ENCODE assay signal across 8 cellular contexts in the genomic region with DNA sequence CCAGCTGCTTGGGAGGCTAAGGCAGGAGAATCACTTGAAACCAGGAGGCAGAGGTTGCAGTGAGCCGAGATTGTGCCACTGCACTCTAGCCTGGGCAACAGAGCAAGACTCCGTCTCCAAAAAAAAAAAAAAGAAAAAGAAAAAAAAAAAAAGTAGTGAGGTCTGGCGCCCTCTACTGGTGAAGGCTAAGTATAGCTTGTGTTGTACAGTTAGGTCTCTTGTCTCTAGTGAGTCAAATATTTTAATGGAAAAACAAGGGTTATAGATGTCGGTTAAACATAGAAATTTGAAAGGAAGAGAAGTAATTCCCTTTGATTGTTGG. TPM values are rescaled to one million over a fixed set of nuclear protein-coding genes. Genes with fewer than 3 reads are reported as not detected.
A peak's percentile ranks its signal among the peaks of the same experiment; 100 is the strongest.
DNase-seq lines count a peak whose midpoint lies in the region; ATAC-seq and TF ChIP-seq lines count a peak whose summit lies in the region.
"Not testable (repeated sequence)": the region's sequence is repeated elsewhere in the genome, so short reads cannot be mapped to it uniquely, and the experiment has no call there.

No MANE protein-coding gene starts in this region.

- H3K27me3 ChIP-seq in left ventricle myocardium inferior (ENCODE audit: low read depth); neuronal stem cell (ENCODE audit: control insufficient read depth in 3 of 3, insufficient read depth in 3 of 3, low read depth in 1 of 3, low read length in 3 of 3); upper lobe of right lung: not testable (repeated sequence)

- POLR2A ChIA-PET in activated CD4-positive, alpha-beta T cell treated with anti-CD3 and anti-CD28 coated beads, Interleukin-2, amount 10 ng/mL, durations not matched to agents 7 days and 5 days (lab: Charles Lee): not testable (repeated sequence)

- H3K14ac ChIP-seq in neuronal stem cell (ENCODE audit: low read length): not testable (repeated sequence)

- H2AFZ ChIP-seq in neuronal stem cell (ENCODE audit: low read length): not testable (repeated sequence)

- not testable (repeated sequence) for H3K36me3 Mint-ChIP-seq in activated CD4-positive, alpha-beta T cell treated with anti-CD3 and anti-CD28 coated beads, Interleukin-2, amount 10 ng/mL, durations not matched to agents 7 days and 5 days (ENCODE audit: low read depth)
- H3K36me3 Mint-ChIP-seq in central memory CD8-positive, alpha-beta T cell (ENCODE audit: insufficient read depth): peaks cover 11% of the 10 kb centered on the region

- H3K18ac ChIP-seq in neuronal stem cell (ENCODE audit: low read length): not testable (repeated sequence)

- not testable (repeated sequence) for ATAC-seq in central memory CD8-positive, alpha-beta T cell (replicated peaks; ENCODE audit: extremely low read depth, poor library complexity, severe bottlenecking)
- peak; percentile 72 for ATAC-seq in upper lobe of right lung

- H2AK5ac ChIP-seq in neuronal stem cell (ENCODE audit: low read depth, low read length): not testable (repeated sequence)

- intact Hi-C loops in left ventricle myocardium inferior (cut with micrococcal nuclease): loop anchor here (10.0 kb wide), 1 partner anchor 240 kb away; no protein-coding TSS in a partner anchor
- intact Hi-C loops in upper lobe of right lung (cut with DNase I): loop anchor here (10.0 kb wide), 1 partner anchor 240 kb away; no protein-coding TSS in a partner anchor

- H3K9me3 ChIP-seq in left ventricle myocardium inferior (replicated peaks); neuronal stem cell (replicated peaks in 1 of 2; ENCODE audit: control insufficient read depth in 2 of 2, insufficient read depth in 1 of 2, low read depth in 1 of 2, low read length in 2 of 2); upper lobe of right lung: not testable (repeated sequence)

- H3K36me3 ChIP-seq in left ventricle myocardium inferior; neuronal stem cell (replicated peaks in 1 of 2; ENCODE audit: control insufficient read depth in 2 of 2, insufficient read depth in 2 of 2, low read length in 2 of 2); upper lobe of right lung: not testable (repeated sequence)

- H3K27ac Mint-ChIP-seq in activated CD4-positive, alpha-beta T cell treated with anti-CD3 and anti-CD28 coated beads, Interleukin-2, amount 10 ng/mL, durations not matched to agents 7 days and 5 days: peak overlapping the region; percentile 74
- H3K27ac Mint-ChIP-seq in central memory CD8-positive, alpha-beta T cell (ENCODE audit: low read depth): peak overlapping the region; percentile 68

- H3K9me3 Mint-ChIP-seq in activated CD4-positive, alpha-beta T cell treated with anti-CD3 and anti-CD28 coated beads, Interleukin-2, amount 10 ng/mL, durations not matched to agents 7 days and 5 days; central memory CD8-positive, alpha-beta T cell: not testable (repeated sequence)

- H4K8ac ChIP-seq in neuronal stem cell (ENCODE audit: low read depth, low read length): not testable (repeated sequence)

- H3K4me3 ChIP-seq in left ventricle myocardium inferior; neuronal stem cell (ENCODE audit: low read length in 2 of 2); upper lobe of right lung: not testable (repeated sequence)

- H3K4me1 ChIP-seq in left ventricle myocardium inferior: peaks cover 76% of the 10 kb centered on the region
- H3K4me1 ChIP-seq in neuronal stem cell (ENCODE audit: control insufficient read depth in 2 of 2, insufficient read depth in 1 of 2, low read depth in 1 of 2, low read length in 2 of 2): not testable (repeated sequence)
- peaks cover 35% of the 10 kb centered on the region for H3K4me1 ChIP-seq in upper lobe of right lung

- not testable (repeated sequence) for H3K9ac ChIP-seq in neuronal stem cell (ENCODE audit: low read depth, low read length, poor library complexity)

- not testable (repeated sequence) for H3K23ac ChIP-seq in neuronal stem cell (ENCODE audit: low read depth, low read length, poor library complexity)

- H3K4ac ChIP-seq in neuronal stem cell (ENCODE audit: low read length): not testable (repeated sequence)

- H2BK120ac ChIP-seq in neuronal stem cell (ENCODE audit: low read depth, low read length): not testable (repeated sequence)

- peak; percentile 37 for DNase-seq in EH (ENCODE audit: low read depth)
- peak; percentile 27 to 33 for DNase-seq in Kasumi-1 (lab: John Stamatoyannopoulos, UW)
- peak; percentile 25 for DNase-seq in NOMO-1 treated with DMSO at 0.1 percent for 48 hours (lab: John Stamatoyannopoulos, UW; ENCODE audit: unreplicated experiment)
- DNase-seq in activated CD4-positive, alpha-beta T cell treated with anti-CD3 and anti-CD28 coated beads, Interleukin-2, amount 10 ng/mL, durations not matched to agents 7 days and 5 days: peak; percentile 49
- peak in 1 of 2 donors; percentile 27 for DNase-seq in central memory CD8-positive, alpha-beta T cell (ENCODE audit: low spot score in 2 of 2)
- DNase-seq in left ventricle myocardium inferior, upper lobe of right lung: not testable (repeated sequence)
- DNase-seq in neuronal stem cell (ENCODE audit: low spot score): peak; percentile 21

- not testable (repeated sequence) for H2BK5ac ChIP-seq in neuronal stem cell (ENCODE audit: low read length)

- peaks cover 68% of the 10 kb centered on the region for H3K4me1 Mint-ChIP-seq in activated CD4-positive, alpha-beta T cell treated with anti-CD3 and anti-CD28 coated beads, Interleukin-2, amount 10 ng/mL, durations not matched to agents 7 days and 5 days
- peaks cover 56% of the 10 kb centered on the region for H3K4me1 Mint-ChIP-seq in central memory CD8-positive, alpha-beta T cell

- CTCF ChIA-PET in activated CD4-positive, alpha-beta T cell treated with anti-CD3 and anti-CD28 coated beads, Interleukin-2, amount 10 ng/mL, durations not matched to agents 7 days and 5 days (lab: Charles Lee): interaction anchor here (0.6 to 1.9 kb wide), 18 partner anchors 8 to 1112 kb away, joined by 3 to 11 read pairs (median 4); a partner anchor contains a TSS

- not testable (repeated sequence) for H4K91ac ChIP-seq in neuronal stem cell (ENCODE audit: low read depth, low read length, poor library complexity)

- TF ChIP-seq CTCF in left ventricle myocardium inferior (IDR thresholded peaks at IDR 0.05; ENCODE audit: borderline replicate concordance): peak; percentile 72
- peak; percentile 62 for TF ChIP-seq CTCF in upper lobe of right lung (IDR thresholded peaks at IDR 0.05)

- H2BK15ac ChIP-seq in neuronal stem cell (ENCODE audit: low read length): not testable (repeated sequence)

- H3K4me2 ChIP-seq in neuronal stem cell (ENCODE audit: insufficient read depth, low read length, poor library complexity, severe bottlenecking): not testable (repeated sequence)

- no CpG with 5 or more reads among the region's 4 CpGs for WGBS in neuronal stem cell (ENCODE audit: extremely low coverage in 2 of 2, insufficient read length in 2 of 2, insufficient replicate concordance in 1 of 2), 2 donors

- H2BK12ac ChIP-seq in neuronal stem cell (ENCODE audit: low read length): not testable (repeated sequence)

- not testable (repeated sequence) for H3K27ac ChIP-seq in left ventricle myocardium inferior (replicated peaks); neuronal stem cell (replicated peaks; ENCODE audit: low read length); upper lobe of right lung

- not testable (repeated sequence) for H3K79me1 ChIP-seq in neuronal stem cell (ENCODE audit: low read depth, low read length)

- H3K27me3 Mint-ChIP-seq in activated CD4-positive, alpha-beta T cell treated with anti-CD3 and anti-CD28 coated beads, Interleukin-2, amount 10 ng/mL, durations not matched to agents 7 days and 5 days; central memory CD8-positive, alpha-beta T cell: not testable (repeated sequence)

- not testable (repeated sequence) for H3K4me3 Mint-ChIP-seq in activated CD4-positive, alpha-beta T cell treated with anti-CD3 and anti-CD28 coated beads, Interleukin-2, amount 10 ng/mL, durations not matched to agents 7 days and 5 days
- H3K4me3 Mint-ChIP-seq in central memory CD8-positive, alpha-beta T cell: peak overlapping the region; percentile 9

RNA-seq across cellular contexts. Expression of a gene that starts 29.8 kb away (rescaled TPM):
- total RNA-seq in activated CD4-positive, alpha-beta T cell treated with anti-CD3 and anti-CD28 coated beads, Interleukin-2, amount 10 ng/mL, durations not matched to agents 7 days and 5 days: 10 to 100 TPM; 45.5 to 57.5 TPM
- total RNA-seq in left ventricle myocardium inferior (50.9 TPM), upper lobe of right lung (71.5 TPM)
- polyA plus RNA-seq in neuronal stem cell (2013, experiment 1 of 2): 22.2 TPM
- polyA plus RNA-seq in neuronal stem cell (2013, experiment 2 of 2): 22.2 TPM
